In the genomic region with DNA sequence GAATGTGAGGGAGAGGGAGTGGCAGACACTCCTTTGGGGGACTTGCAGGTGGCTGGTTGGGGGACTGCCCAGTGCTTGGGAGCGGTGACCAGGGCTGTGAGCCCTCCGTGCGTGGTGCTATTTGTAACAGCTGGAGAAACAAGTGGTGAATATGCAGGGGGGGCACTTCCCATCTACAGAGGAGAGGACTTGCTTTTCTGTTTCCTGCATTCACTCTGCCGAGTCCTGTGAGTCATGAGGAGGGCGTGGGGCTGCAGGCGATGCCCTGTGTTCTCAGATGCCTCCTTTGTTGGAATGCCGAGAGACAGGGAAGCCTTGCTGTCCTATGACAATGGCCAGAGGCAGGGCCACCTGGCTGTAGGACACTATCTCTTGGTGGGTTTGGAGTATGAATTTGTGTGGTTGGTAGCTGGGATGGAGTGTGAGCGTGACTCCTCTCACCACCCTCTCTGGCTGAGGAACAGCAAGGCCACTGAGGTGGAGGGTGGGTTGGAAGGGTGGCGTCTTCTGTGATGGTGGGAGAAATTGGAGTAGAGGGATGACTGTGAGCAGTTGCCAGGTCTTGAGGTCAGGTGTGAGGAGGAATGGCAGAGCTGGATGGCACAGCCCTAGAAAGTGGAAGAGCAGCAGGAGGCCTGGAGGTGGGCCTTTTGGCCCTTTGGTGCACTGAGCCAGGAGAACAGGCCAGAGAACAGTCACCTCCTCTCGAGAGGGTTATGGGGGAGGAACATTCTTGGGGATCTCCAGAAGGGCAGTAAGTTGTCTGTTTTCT, we compare ENCODE assay signal across 17 cellular contexts. TPM values are rescaled to one million over a fixed set of nuclear protein-coding genes. Genes with fewer than 3 reads are reported as not detected.
A peak's percentile ranks its signal among the peaks of the same experiment; 100 is the strongest.
DNase-seq lines count a peak whose midpoint lies in the region; ATAC-seq, FAIRE-seq and TF ChIP-seq lines count a peak whose summit lies in the region.
"Had no signal": no experiment of that assay in that cellular context is flagged by ENCODE, and none has a peak within 500 bp of the region (broad histone marks: within the 10 kb centered on the region; RNA-seq: fewer than 3 reads in every experiment).

No MANE protein-coding gene starts in this region.

- TF ChIP-seq EP300 in A549 (IDR thresholded peaks at IDR 0.05), result no peak

- no peak overlapping the region for H3K4me3 ChIP-seq in A549
- no peak overlapping the region for H3K4me3 ChIP-seq in IMR-90 (ENCODE audit: insufficient read depth, low read depth, low read length)
- H3K4me3 ChIP-seq in keratinocyte (ENCODE audit: control insufficient read depth in 2 of 3, extremely low read depth in 1 of 3, insufficient read depth in 2 of 3, low read depth in 1 of 3, low read length in 3 of 3), result peak overlapping the region in 1 of 3 experiments; percentile 29
- H3K4me3 ChIP-seq: gastroesophageal sphincter, left lung, upper lobe of left lung had no signal

- BruUV-seq in IMR-90 (replicated peaks; lab: Mats Ljungman, UMichigan), result no TSS peak

- intact Hi-C loops in IMR-90 (cut with micrococcal nuclease), result no loop called here

- no peak overlapping the region for H2AK5ac ChIP-seq in IMR-90 (ENCODE audit: low read depth, low read length)

- no peak overlapping the region for H4K5ac ChIP-seq in IMR-90 (ENCODE audit: low read depth, low read length)

- POLR2A ChIA-PET in A549 (lab: Yijun Ruan, JAX), result no interaction called here
- POLR2A ChIA-PET in IMR-90 (lab: Charles Lee; ENCODE audit: unreplicated experiment), result no interaction called here

- no peak overlapping the region for H2BK20ac ChIP-seq in IMR-90 (ENCODE audit: low read depth, low read length)

- H4K8ac ChIP-seq in IMR-90 (ENCODE audit: low read depth in 2 of 2, low read length in 2 of 2), result no peak overlapping the region

- no peak overlapping the region; the same call in 1 of the 2 replicates for H3K14ac ChIP-seq in IMR-90 (replicated peaks; ENCODE audit: low read depth, low read length)

- peaks cover 19% of the 10 kb centered on the region for H3K9me3 Mint-ChIP-seq in chondrocyte (ENCODE audit: low read depth)

- H3K9me3 ChIP-seq in A549, result no peaks in the 10 kb centered on the region
- no peaks in the 10 kb centered on the region for H3K9me3 ChIP-seq in IMR-90 (ENCODE audit: control insufficient read depth, insufficient read depth, low read length)
- no peaks in the 10 kb centered on the region for H3K9me3 ChIP-seq in keratinocyte (ENCODE audit: control insufficient read depth, low read depth, low read length)

- H3K4me1 Mint-ChIP-seq in chondrocyte (ENCODE audit: low read depth), result peaks cover 11% of the 10 kb centered on the region

- 38% methylated on average over 9 of the region's 10 CpGs for WGBS in A549 (ENCODE audit: missing lambda C conversion rate)
- WGBS in IMR-90 (ENCODE audit: extremely low coverage in 2 of 2, insufficient read length in 1 of 2), 2 experiments, result 60% methylated on average over 7 of the region's 10 CpGs; no CpG with 5 or more reads in 1 of the 2 experiments

- H3K27ac ChIP-seq in A549 (peak overlapping the region in 1 of 2 experiments; percentile 45; a peak in 1 of 6 replicates), IMR-90 (ENCODE audit: insufficient read depth, low read length) (no peak overlapping the region), keratinocyte (ENCODE audit: control insufficient read depth, insufficient read depth, low read length) (no peak overlapping the region)
- H3K27ac ChIP-seq: gastroesophageal sphincter, left lung, upper lobe of left lung had no signal

- H3K4me1 ChIP-seq in A549 (no peaks in the 10 kb centered on the region; the same call in 2 of the 3 replicates), IMR-90 (ENCODE audit: control insufficient read depth, insufficient read depth, low read length) (no peaks in the 10 kb centered on the region; the same call in 1 of the 2 replicates), keratinocyte (ENCODE audit: control insufficient read depth, extremely low read depth, insufficient read depth, low read length) (peaks cover 11% of the 10 kb centered on the region)
- H3K4me1 ChIP-seq: gastroesophageal sphincter, left lung, upper lobe of left lung had no signal

- FAIRE-seq in A549 (lab: Jason Lieb, UNC), result no peak
- peak; percentile 91 for FAIRE-seq in keratinocyte (lab: Jason Lieb, UNC)
- FAIRE-seq: GM18507 had no signal

- no peak overlapping the region for H2BK15ac ChIP-seq in IMR-90 (ENCODE audit: low read depth, low read length)

- no peak overlapping the region for H3K23ac ChIP-seq in IMR-90 (ENCODE audit: low read depth, low read length)

- peak overlapping the region; percentile 58 for H2AK9ac ChIP-seq in IMR-90 (replicated peaks; ENCODE audit: low read depth, low read length, poor library complexity)

- H3K56ac ChIP-seq in IMR-90 (ENCODE audit: extremely low read depth, insufficient read depth, low read length), result no peak overlapping the region

- H2AFZ ChIP-seq in IMR-90 (replicated peaks; ENCODE audit: low read length, poor library complexity) (peak overlapping the region; percentile 69), keratinocyte (ENCODE audit: control insufficient read depth, low read length) (peak overlapping the region; percentile 52)

- H3K27me3 Mint-ChIP-seq in chondrocyte (ENCODE audit: low read depth), result peaks cover 11% of the 10 kb centered on the region

- H3K79me2 ChIP-seq in keratinocyte (ENCODE audit: control insufficient read depth, insufficient read depth, low read length), result peaks cover 5% of the 10 kb centered on the region

- TF ChIP-seq RAD21 in A549 (conservative IDR thresholded peaks at IDR 0.05 in 1 of 2, IDR thresholded peaks at IDR 0.05 in 1 of 2) (no peak), IMR-90 (IDR thresholded peaks at IDR 0.05; ENCODE audit: low read length) (no peak)

- H3K9ac ChIP-seq in IMR-90 (ENCODE audit: low read depth, low read length), result no peak overlapping the region
- no peak overlapping the region for H3K9ac ChIP-seq in keratinocyte (ENCODE audit: control insufficient read depth, extremely low read depth, insufficient read depth, low read length)

- H3K4me2 ChIP-seq in A549 (peak overlapping the region; percentile 21; the same call in 1 of the 3 replicates), IMR-90 (ENCODE audit: low read depth, low read length) (no peak overlapping the region), keratinocyte (ENCODE audit: control insufficient read depth, extremely low read depth, insufficient read depth, low read depth, low read length) (peak overlapping the region; percentile 54)

- in situ Hi-C loops in IMR-90 (cut with MboI; ENCODE audit: low sequenced_read_pairs), result no loop called here

- no peaks in the 10 kb centered on the region for H4K20me1 ChIP-seq in IMR-90 (ENCODE audit: insufficient read depth, low read length)
- no peaks in the 10 kb centered on the region for H4K20me1 ChIP-seq in keratinocyte (ENCODE audit: control insufficient read depth, extremely low read depth, insufficient read depth, low read length)

- peak overlapping the region; percentile 15 for H3K27ac Mint-ChIP-seq in chondrocyte (ENCODE audit: unreplicated experiment)
- H3K27ac Mint-ChIP-seq: activated CD8-positive, alpha-beta T cell treated with anti-CD3 and anti-CD28 coated beads for 36 hours had no signal

- peaks cover 9 to 19% of the 10 kb centered on the region in 2 experiments; a peak in 2 of 4 replicates for H3K79me1 ChIP-seq in IMR-90 (ENCODE audit: low read depth in 1 of 2, low read length in 2 of 2)

- no peak overlapping the region for H2BK5ac ChIP-seq in IMR-90 (ENCODE audit: low read depth, low read length, poor library complexity, severe bottlenecking)

- no peak overlapping the region for H3K4me3 Mint-ChIP-seq in chondrocyte (ENCODE audit: unreplicated experiment)
- H3K4me3 Mint-ChIP-seq: activated CD8-positive, alpha-beta T cell treated with anti-CD3 and anti-CD28 coated beads for 36 hours had no signal

- DNase-seq in A549 (ENCODE audit: low read depth in 1 of 2, low spot score in 1 of 2) (peak in 1 of 2 experiments; percentile 26), IMR-90 (peak; percentile 23), chondrocyte (ENCODE audit: low spot score) (no peak), keratinocyte (ENCODE audit: low read depth, low spot score) (no peak), amniotic stem cell (lab: John Stamatoyannopoulos, UW) (no peak)
- no peak for DNase-seq in activated CD4-positive, alpha-beta T cell treated with anti-CD3 and anti-CD28 coated beads for 4 hours
- DNase-seq in effector CD4-positive, alpha-beta T cell, result no peak
- DNase-seq: activated CD8-positive, alpha-beta T cell treated with anti-CD3 and anti-CD28 coated beads for 36 hours; left lung; NCI-H2171 treated with DMSO at 0.1 percent for 48 hours; nucleus accumbens; stimulated activated CD8-positive, alpha-beta memory T cell treated with anti-CD3 and anti-CD28 coated beads, Interleukin-4, amount 100 ng/mL, for 48 hours; T-helper 2 cell; upper lobe of left lung had no signal

- no peaks in the 10 kb centered on the region for H3K36me3 ChIP-seq in IMR-90 (ENCODE audit: control insufficient read depth, insufficient read depth, low read length)
- no peaks in the 10 kb centered on the region for H3K36me3 ChIP-seq in keratinocyte (ENCODE audit: control insufficient read depth in 2 of 2, extremely low read depth in 1 of 2, insufficient read depth in 2 of 2, low read length in 2 of 2)
- H3K36me3 ChIP-seq: gastroesophageal sphincter, left lung, upper lobe of left lung had no signal

- H3K36me3 Mint-ChIP-seq in chondrocyte (ENCODE audit: low read depth), result peaks cover 18% of the 10 kb centered on the region

- peak overlapping the region; percentile 41; the same call in 1 of the 2 replicates for H3K4ac ChIP-seq in IMR-90 (ENCODE audit: low read depth, low read length)

- peak; percentile 43 to 70; a peak in 4 of 6 replicates for ATAC-seq in A549
- peak; percentile 37; the same call in 1 of the 2 replicates for ATAC-seq in IMR-90 (ENCODE audit: low read depth)
- ATAC-seq in HG02623 (IDR thresholded peaks at IDR 0.05; ENCODE audit: unreplicated experiment), result no peak
- ATAC-seq: activated CD8-positive, alpha-beta T cell treated with anti-CD3 and anti-CD28 coated beads for 36 hours; gastroesophageal sphincter; left lung had no signal

- H3K27me3 ChIP-seq in IMR-90 (ENCODE audit: control insufficient read depth, insufficient read depth, low read length), result no peaks in the 10 kb centered on the region
- no peaks in the 10 kb centered on the region for H3K27me3 ChIP-seq in keratinocyte (ENCODE audit: control insufficient read depth, extremely low read depth, insufficient read depth, low read length)
- H3K27me3 ChIP-seq: gastroesophageal sphincter, left lung, upper lobe of left lung had no signal

- no peak overlapping the region for H3K18ac ChIP-seq in IMR-90 (ENCODE audit: low read depth, low read length)

- no peak for TF ChIP-seq POLR2A in A549 (IDR thresholded peaks at IDR 0.05; ENCODE audit: low read length)
- TF ChIP-seq POLR2A in IMR-90 (IDR thresholded peaks at IDR 0.05; ENCODE audit: low read depth, low read length), result no peak

- dilution Hi-C loops in IMR-90 (cut with HindIII; ENCODE audit: low sequenced_read_pairs, unreplicated experiment) (no loop called here), keratinocyte (cut with MboI; ENCODE audit: extremely low pct_ligation_motif_present, low sequenced_read_pairs) (no loop called here)

- H3K9me1 ChIP-seq in IMR-90 (ENCODE audit: insufficient read depth, low read length), result peaks cover 8% of the 10 kb centered on the region
- peaks cover 2% of the 10 kb centered on the region for H3K9me1 ChIP-seq in keratinocyte (ENCODE audit: control insufficient read depth, extremely low read depth, insufficient read depth, low read length)

- H4K91ac ChIP-seq in IMR-90 (ENCODE audit: insufficient read depth, low read depth, low read length), result no peak overlapping the region; the same call in 1 of the 2 replicates

- H2BK120ac ChIP-seq in IMR-90 (ENCODE audit: low read depth, low read length), result no peak overlapping the region

- TF ChIP-seq CTCF in A549 (IDR thresholded peaks at IDR 0.05), result no peak
- no peak for TF ChIP-seq CTCF in IMR-90 (conservative IDR thresholded peaks at IDR 0.05; ENCODE audit: low read depth, low read length)
- no peak for TF ChIP-seq CTCF in chondrocyte (IDR thresholded peaks at IDR 0.05)
- TF ChIP-seq CTCF in keratinocyte (optimal IDR thresholded peaks at IDR 0.05 in 1 of 3, IDR thresholded peaks at IDR 0.05 in 1 of 3, conservative IDR thresholded peaks at IDR 0.05 in 1 of 3; ENCODE audit: extremely low read depth in 1 of 3, insufficient read depth in 2 of 3, low read length in 3 of 3), result no peak

- CTCF ChIA-PET in A549 (lab: Yijun Ruan, JAX) (interaction anchor here (0.9 kb wide), 1 partner anchor 60 kb away, joined by 3 read pairs; no protein-coding TSS in a partner anchor), IMR-90 (lab: Yijun Ruan, JAX) (no interaction called here)

RNA-seq across cellular contexts. Expression of a gene that starts 24.3 kb away (rescaled TPM):
- polyA plus RNA-seq in A549 (2011; rRNA removed), result 2.4 and 2.5 TPM in 2 replicates
- 1.1 TPM in 2 replicates for polyA plus RNA-seq in A549 (2012; cell fraction: cytosol; rRNA removed)
- polyA plus RNA-seq in A549 (2012; cell fraction: nucleus; rRNA removed), result 1.2 and 1.7 TPM in 2 replicates
- 2.9 to 4.2 TPM (median 3.6 TPM) in 3 replicates for polyA plus RNA-seq in A549 (2017; fragmentation: RNase III; extraction: RNeasy Plus Mini Kit Qiagen cat#74134 plus additional on column Dnase treatment)
- 2.7 and 2.8 TPM in 2 replicates for polyA minus RNA-seq in A549 (2011; rRNA and poly(A)+ RNA removed)
- total RNA-seq in IMR-90 (2012; rRNA removed), result 16.0 and 16.7 TPM in 2 replicates
- polyA plus RNA-seq in IMR-90 (2012; rRNA removed), result 12.5 and 14.6 TPM in 2 replicates
- 12.4 and 13.2 TPM in 2 replicates for polyA plus RNA-seq in IMR-90 (2012; cell fraction: cytosol; rRNA removed)
- polyA plus RNA-seq in IMR-90 (2012; cell fraction: nucleus; rRNA removed; ENCODE audit: low replicate concordance), result 11.6 and 25.1 TPM in 2 replicates
- total RNA-seq in chondrocyte, result 8.2 to 9.9 TPM (median 8.9 TPM) in 3 replicates
- polyA plus RNA-seq in keratinocyte, result 6.9 to 13.1 TPM (median 7.7 TPM) in 3 replicates
- polyA plus RNA-seq in keratinocyte (2011; ENCODE audit: low read depth), result 2.0 TPM
- polyA plus RNA-seq in keratinocyte (2011; cell fraction: cytosol; rRNA removed), result 7.4 and 7.7 TPM in 2 replicates
- polyA plus RNA-seq in keratinocyte (2011; cell fraction: nucleus; rRNA removed), result 19.6 and 21.9 TPM in 2 replicates
- 1.7 and 10.2 TPM in 2 replicates for polyA plus RNA-seq in keratinocyte (2012; ENCODE audit: low replicate concordance)
- polyA minus RNA-seq in keratinocyte, result 6.4 to 13.6 TPM (median 8.6 TPM) in 3 replicates
- polyA minus RNA-seq in keratinocyte (2011; cell fraction: cytosol; rRNA and poly(A)+ RNA removed), result 4.6 TPM
- polyA minus RNA-seq in keratinocyte (2011; cell fraction: nucleus; rRNA and poly(A)+ RNA removed), result 12.5 and 22.2 TPM in 2 replicates
- total RNA-seq: activated CD8-positive, alpha-beta T cell treated with anti-CD3 and anti-CD28 coated beads for 36 hours had no signal
